ENCODE assay signal across 1 cellular context in genomic region chr11:2532704-2533641, GRCh38.
TF ChIP-seq lines count a peak whose summit lies in the region.

No MANE protein-coding gene starts in this region.

TF ChIP-seq in WTC11, 78 proteins besides CTCF, POLR2A, EP300 and RAD21 (continued from another document and continues in another):
- TF ChIP-seq, protein P1, sequence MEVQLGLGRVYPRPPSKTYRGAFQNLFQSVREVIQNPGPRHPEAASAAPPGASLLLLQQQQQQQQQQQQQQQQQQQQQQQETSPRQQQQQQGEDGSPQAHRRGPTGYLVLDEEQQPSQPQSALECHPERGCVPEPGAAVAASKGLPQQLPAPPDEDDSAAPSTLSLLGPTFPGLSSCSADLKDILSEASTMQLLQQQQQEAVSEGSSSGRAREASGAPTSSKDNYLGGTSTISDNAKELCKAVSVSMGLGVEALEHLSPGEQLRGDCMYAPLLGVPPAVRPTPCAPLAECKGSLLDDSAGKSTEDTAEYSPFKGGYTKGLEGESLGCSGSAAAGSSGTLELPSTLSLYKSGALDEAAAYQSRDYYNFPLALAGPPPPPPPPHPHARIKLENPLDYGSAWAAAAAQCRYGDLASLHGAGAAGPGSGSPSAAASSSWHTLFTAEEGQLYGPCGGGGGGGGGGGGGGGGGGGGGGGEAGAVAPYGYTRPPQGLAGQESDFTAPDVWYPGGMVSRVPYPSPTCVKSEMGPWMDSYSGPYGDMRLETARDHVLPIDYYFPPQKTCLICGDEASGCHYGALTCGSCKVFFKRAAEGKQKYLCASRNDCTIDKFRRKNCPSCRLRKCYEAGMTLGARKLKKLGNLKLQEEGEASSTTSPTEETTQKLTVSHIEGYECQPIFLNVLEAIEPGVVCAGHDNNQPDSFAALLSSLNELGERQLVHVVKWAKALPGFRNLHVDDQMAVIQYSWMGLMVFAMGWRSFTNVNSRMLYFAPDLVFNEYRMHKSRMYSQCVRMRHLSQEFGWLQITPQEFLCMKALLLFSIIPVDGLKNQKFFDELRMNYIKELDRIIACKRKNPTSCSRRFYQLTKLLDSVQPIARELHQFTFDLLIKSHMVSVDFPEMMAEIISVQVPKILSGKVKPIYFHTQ (CRISPR knock-in tag; IDR thresholded peaks at IDR 0.05): no peak
- TF ChIP-seq TCF7 (CRISPR knock-in tag; IDR thresholded peaks at IDR 0.05; ENCODE audit: low read depth) (no peak), STAT6 (CRISPR knock-in tag; conservative IDR thresholded peaks at IDR 0.05; ENCODE audit: low read depth) (no peak), NR3C1 (CRISPR knock-in tag; conservative IDR thresholded peaks at IDR 0.05; ENCODE audit: low read depth) (no peak), ETV6 (CRISPR knock-in tag; IDR thresholded peaks at IDR 0.05) (peak; percentile 47; the same call in 1 of the 2 replicates), ZNF121 (CRISPR knock-in tag; IDR thresholded peaks at IDR 0.05) (no peak), TEAD1 (CRISPR knock-in tag; IDR thresholded peaks at IDR 0.05) (0 out of 2 replicates have a peak, but pooled peaks have one; percentile 37), CREM (CRISPR knock-in tag; IDR thresholded peaks at IDR 0.05) (peak; percentile 41; the same call in 1 of the 2 replicates), TP53 (CRISPR knock-in tag; IDR thresholded peaks at IDR 0.05) (no peak), USF2 (CRISPR knock-in tag; IDR thresholded peaks at IDR 0.05) (peak; percentile 60), ELF4 (CRISPR knock-in tag; IDR thresholded peaks at IDR 0.05; ENCODE audit: low read depth) (no peak), CBFB (CRISPR knock-in tag; IDR thresholded peaks at IDR 0.05; ENCODE audit: low read depth) (no peak), NFATC4 (CRISPR knock-in tag; IDR thresholded peaks at IDR 0.05) (no peak), NFE2L1 (CRISPR knock-in tag; IDR thresholded peaks at IDR 0.05) (no peak), JAZF1 (CRISPR knock-in tag; IDR thresholded peaks at IDR 0.05) (no peak), ESRRA (CRISPR knock-in tag; IDR thresholded peaks at IDR 0.05; ENCODE audit: borderline replicate concordance) (no peak), FOXK1 (CRISPR knock-in tag; IDR thresholded peaks at IDR 0.05) (no peak), CDX4 (CRISPR knock-in tag; IDR thresholded peaks at IDR 0.05; ENCODE audit: borderline replicate concordance) (no peak), CREB1 (CRISPR knock-in tag; IDR thresholded peaks at IDR 0.05) (no peak), ZBTB21 (CRISPR knock-in tag; IDR thresholded peaks at IDR 0.05; ENCODE audit: borderline replicate concordance) (no peak), ZNF532 (CRISPR knock-in tag; IDR thresholded peaks at IDR 0.05; ENCODE audit: borderline replicate concordance) (no peak), ZNF219 (CRISPR knock-in tag; IDR thresholded peaks at IDR 0.05; ENCODE audit: borderline replicate concordance) (no peak), ZNF671 (CRISPR knock-in tag; IDR thresholded peaks at IDR 0.05) (no peak), HMGA2 (CRISPR knock-in tag; IDR thresholded peaks at IDR 0.05) (no peak), NFYB (CRISPR knock-in tag; conservative IDR thresholded peaks at IDR 0.05; ENCODE audit: low read depth) (no peak), TEAD4 (CRISPR knock-in tag; IDR thresholded peaks at IDR 0.05) (no peak)
- TF ChIP-seq, protein P2, sequence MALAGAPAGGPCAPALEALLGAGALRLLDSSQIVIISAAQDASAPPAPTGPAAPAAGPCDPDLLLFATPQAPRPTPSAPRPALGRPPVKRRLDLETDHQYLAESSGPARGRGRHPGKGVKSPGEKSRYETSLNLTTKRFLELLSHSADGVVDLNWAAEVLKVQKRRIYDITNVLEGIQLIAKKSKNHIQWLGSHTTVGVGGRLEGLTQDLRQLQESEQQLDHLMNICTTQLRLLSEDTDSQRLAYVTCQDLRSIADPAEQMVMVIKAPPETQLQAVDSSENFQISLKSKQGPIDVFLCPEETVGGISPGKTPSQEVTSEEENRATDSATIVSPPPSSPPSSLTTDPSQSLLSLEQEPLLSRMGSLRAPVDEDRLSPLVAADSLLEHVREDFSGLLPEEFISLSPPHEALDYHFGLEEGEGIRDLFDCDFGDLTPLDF (CRISPR knock-in tag; IDR thresholded peaks at IDR 0.05): no peak
- TF ChIP-seq, protein P3, sequence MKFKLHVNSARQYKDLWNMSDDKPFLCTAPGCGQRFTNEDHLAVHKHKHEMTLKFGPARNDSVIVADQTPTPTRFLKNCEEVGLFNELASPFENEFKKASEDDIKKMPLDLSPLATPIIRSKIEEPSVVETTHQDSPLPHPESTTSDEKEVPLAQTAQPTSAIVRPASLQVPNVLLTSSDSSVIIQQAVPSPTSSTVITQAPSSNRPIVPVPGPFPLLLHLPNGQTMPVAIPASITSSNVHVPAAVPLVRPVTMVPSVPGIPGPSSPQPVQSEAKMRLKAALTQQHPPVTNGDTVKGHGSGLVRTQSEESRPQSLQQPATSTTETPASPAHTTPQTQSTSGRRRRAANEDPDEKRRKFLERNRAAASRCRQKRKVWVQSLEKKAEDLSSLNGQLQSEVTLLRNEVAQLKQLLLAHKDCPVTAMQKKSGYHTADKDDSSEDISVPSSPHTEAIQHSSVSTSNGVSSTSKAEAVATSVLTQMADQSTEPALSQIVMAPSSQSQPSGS (CRISPR knock-in tag; IDR thresholded peaks at IDR 0.05; ENCODE audit: borderline replicate concordance, low read depth): no peak
- TF ChIP-seq, protein P4, sequence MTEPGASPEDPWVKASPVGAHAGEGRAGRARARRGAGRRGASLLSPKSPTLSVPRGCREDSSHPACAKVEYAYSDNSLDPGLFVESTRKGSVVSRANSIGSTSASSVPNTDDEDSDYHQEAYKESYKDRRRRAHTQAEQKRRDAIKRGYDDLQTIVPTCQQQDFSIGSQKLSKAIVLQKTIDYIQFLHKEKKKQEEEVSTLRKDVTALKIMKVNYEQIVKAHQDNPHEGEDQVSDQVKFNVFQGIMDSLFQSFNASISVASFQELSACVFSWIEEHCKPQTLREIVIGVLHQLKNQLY (CRISPR knock-in tag; IDR thresholded peaks at IDR 0.05): no peak
- TF ChIP-seq, protein P5, sequence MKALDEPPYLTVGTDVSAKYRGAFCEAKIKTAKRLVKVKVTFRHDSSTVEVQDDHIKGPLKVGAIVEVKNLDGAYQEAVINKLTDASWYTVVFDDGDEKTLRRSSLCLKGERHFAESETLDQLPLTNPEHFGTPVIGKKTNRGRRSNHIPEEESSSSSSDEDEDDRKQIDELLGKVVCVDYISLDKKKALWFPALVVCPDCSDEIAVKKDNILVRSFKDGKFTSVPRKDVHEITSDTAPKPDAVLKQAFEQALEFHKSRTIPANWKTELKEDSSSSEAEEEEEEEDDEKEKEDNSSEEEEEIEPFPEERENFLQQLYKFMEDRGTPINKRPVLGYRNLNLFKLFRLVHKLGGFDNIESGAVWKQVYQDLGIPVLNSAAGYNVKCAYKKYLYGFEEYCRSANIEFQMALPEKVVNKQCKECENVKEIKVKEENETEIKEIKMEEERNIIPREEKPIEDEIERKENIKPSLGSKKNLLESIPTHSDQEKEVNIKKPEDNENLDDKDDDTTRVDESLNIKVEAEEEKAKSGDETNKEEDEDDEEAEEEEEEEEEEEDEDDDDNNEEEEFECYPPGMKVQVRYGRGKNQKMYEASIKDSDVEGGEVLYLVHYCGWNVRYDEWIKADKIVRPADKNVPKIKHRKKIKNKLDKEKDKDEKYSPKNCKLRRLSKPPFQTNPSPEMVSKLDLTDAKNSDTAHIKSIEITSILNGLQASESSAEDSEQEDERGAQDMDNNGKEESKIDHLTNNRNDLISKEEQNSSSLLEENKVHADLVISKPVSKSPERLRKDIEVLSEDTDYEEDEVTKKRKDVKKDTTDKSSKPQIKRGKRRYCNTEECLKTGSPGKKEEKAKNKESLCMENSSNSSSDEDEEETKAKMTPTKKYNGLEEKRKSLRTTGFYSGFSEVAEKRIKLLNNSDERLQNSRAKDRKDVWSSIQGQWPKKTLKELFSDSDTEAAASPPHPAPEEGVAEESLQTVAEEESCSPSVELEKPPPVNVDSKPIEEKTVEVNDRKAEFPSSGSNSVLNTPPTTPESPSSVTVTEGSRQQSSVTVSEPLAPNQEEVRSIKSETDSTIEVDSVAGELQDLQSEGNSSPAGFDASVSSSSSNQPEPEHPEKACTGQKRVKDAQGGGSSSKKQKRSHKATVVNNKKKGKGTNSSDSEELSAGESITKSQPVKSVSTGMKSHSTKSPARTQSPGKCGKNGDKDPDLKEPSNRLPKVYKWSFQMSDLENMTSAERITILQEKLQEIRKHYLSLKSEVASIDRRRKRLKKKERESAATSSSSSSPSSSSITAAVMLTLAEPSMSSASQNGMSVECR (CRISPR knock-in tag; IDR thresholded peaks at IDR 0.05; ENCODE audit: borderline replicate concordance): no peak
- TF ChIP-seq, protein P6, sequence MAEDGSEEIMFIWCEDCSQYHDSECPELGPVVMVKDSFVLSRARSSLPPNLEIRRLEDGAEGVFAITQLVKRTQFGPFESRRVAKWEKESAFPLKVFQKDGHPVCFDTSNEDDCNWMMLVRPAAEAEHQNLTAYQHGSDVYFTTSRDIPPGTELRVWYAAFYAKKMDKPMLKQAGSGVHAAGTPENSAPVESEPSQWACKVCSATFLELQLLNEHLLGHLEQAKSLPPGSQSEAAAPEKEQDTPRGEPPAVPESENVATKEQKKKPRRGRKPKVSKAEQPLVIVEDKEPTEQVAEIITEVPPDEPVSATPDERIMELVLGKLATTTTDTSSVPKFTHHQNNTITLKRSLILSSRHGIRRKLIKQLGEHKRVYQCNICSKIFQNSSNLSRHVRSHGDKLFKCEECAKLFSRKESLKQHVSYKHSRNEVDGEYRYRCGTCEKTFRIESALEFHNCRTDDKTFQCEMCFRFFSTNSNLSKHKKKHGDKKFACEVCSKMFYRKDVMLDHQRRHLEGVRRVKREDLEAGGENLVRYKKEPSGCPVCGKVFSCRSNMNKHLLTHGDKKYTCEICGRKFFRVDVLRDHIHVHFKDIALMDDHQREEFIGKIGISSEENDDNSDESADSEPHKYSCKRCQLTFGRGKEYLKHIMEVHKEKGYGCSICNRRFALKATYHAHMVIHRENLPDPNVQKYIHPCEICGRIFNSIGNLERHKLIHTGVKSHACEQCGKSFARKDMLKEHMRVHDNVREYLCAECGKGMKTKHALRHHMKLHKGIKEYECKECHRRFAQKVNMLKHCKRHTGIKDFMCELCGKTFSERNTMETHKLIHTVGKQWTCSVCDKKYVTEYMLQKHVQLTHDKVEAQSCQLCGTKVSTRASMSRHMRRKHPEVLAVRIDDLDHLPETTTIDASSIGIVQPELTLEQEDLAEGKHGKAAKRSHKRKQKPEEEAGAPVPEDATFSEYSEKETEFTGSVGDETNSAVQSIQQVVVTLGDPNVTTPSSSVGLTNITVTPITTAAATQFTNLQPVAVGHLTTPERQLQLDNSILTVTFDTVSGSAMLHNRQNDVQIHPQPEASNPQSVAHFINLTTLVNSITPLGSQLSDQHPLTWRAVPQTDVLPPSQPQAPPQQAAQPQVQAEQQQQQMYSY (CRISPR knock-in tag; IDR thresholded peaks at IDR 0.05): no peak
